Comparison of ENCODE assay signal across 1 cellular context in genomic region chr7:101856488-101857357, GRCh38.
TF ChIP-seq lines count a peak whose summit lies in the region.

No MANE protein-coding gene starts in this region.

TF ChIP-seq in HepG2, 621 proteins besides CTCF, POLR2A, EP300 and RAD21 (continued from another document and continues in another):
- TF ChIP-seq MXD1 (CRISPR knock-in tag; IDR thresholded peaks at IDR 0.05) (0 out of 2 replicates have a peak, but pooled peaks have one; percentile 15), CHD4 (IDR thresholded peaks at IDR 0.05; ENCODE audit: borderline replicate concordance, low read length) (no peak), ZSCAN20 (CRISPR knock-in tag; IDR thresholded peaks at IDR 0.05; ENCODE audit: borderline replicate concordance) (no peak; the same call in 1 of the 2 replicates), ATM (IDR thresholded peaks at IDR 0.05; ENCODE audit: borderline replicate concordance) (no peak), YEATS2 (CRISPR knock-in tag; IDR thresholded peaks at IDR 0.05; ENCODE audit: borderline replicate concordance) (no peak; the same call in 1 of the 2 replicates), ZNF609 (CRISPR knock-in tag; IDR thresholded peaks at IDR 0.05; ENCODE audit: borderline replicate concordance) (peak; percentile 14; the same call in 1 of the 2 replicates), ATF7 (IDR thresholded peaks at IDR 0.05) (no peak), ATF7 (CRISPR knock-in tag; IDR thresholded peaks at IDR 0.05) (no peak), RBAK (CRISPR knock-in tag; IDR thresholded peaks at IDR 0.05) (no peak), ZNF746 (CRISPR knock-in tag; IDR thresholded peaks at IDR 0.05) (peak; percentile 91; the same call in 1 of the 2 replicates), KDM5B (CRISPR knock-in tag; IDR thresholded peaks at IDR 0.05; ENCODE audit: borderline replicate concordance) (no peak), ZNF232 (CRISPR knock-in tag; IDR thresholded peaks at IDR 0.05; ENCODE audit: borderline replicate concordance) (no peak), ZNF124 (CRISPR knock-in tag; IDR thresholded peaks at IDR 0.05) (0 out of 2 replicates have a peak, but pooled peaks have one; percentile 44), ZNF296 (CRISPR knock-in tag; conservative IDR thresholded peaks at IDR 0.05) (no peak), ZKSCAN5 (CRISPR knock-in tag; IDR thresholded peaks at IDR 0.05) (0 out of 2 replicates have a peak, but pooled peaks have one; percentile 19), MEIS2 (CRISPR knock-in tag; IDR thresholded peaks at IDR 0.05) (no peak), SP4 (CRISPR knock-in tag; IDR thresholded peaks at IDR 0.05) (peak; percentile 51; the same call in 1 of the 2 replicates), MXD3 (CRISPR knock-in tag; IDR thresholded peaks at IDR 0.05) (no peak), SOX5 (CRISPR knock-in tag; IDR thresholded peaks at IDR 0.05; ENCODE audit: borderline replicate concordance) (peak; percentile 54; the same call in 1 of the 2 replicates), MIER3 (CRISPR knock-in tag; IDR thresholded peaks at IDR 0.05; ENCODE audit: borderline replicate concordance) (peak; percentile 73; the same call in 1 of the 2 replicates), KAT7 (CRISPR knock-in tag; IDR thresholded peaks at IDR 0.05; ENCODE audit: borderline replicate concordance) (peak; percentile 63; the same call in 1 of the 2 replicates), ZNF276 (CRISPR knock-in tag; IDR thresholded peaks at IDR 0.05; ENCODE audit: low read depth) (no peak), ATF4 (CRISPR knock-in tag; IDR thresholded peaks at IDR 0.05) (0 out of 4 replicates have a peak, but pooled peaks of 1 of the 2 experiments have one; percentile 25), TIGD3 (CRISPR knock-in tag; IDR thresholded peaks at IDR 0.05; ENCODE audit: borderline replicate concordance) (0 out of 2 replicates have a peak, but pooled peaks have one; percentile 44), PRDM15 (CRISPR knock-in tag; IDR thresholded peaks at IDR 0.05) (peak; percentile 75; the same call in 1 of the 2 replicates), AKAP8 (CRISPR knock-in tag; IDR thresholded peaks at IDR 0.05) (peak; percentile 69), TERF1 (CRISPR knock-in tag; IDR thresholded peaks at IDR 0.05) (no peak), ISX (CRISPR knock-in tag; conservative IDR thresholded peaks at IDR 0.05) (no peak), CEBPG (CRISPR knock-in tag; IDR thresholded peaks at IDR 0.05) (no peak), ZNF101 (CRISPR knock-in tag; IDR thresholded peaks at IDR 0.05; ENCODE audit: borderline replicate concordance, low read depth) (no peak), HHEX (CRISPR knock-in tag; IDR thresholded peaks at IDR 0.05) (no peak), PHF5A (CRISPR knock-in tag; IDR thresholded peaks at IDR 0.05; ENCODE audit: low read depth, unreplicated experiment) (no peak), PRDM4 (CRISPR knock-in tag; IDR thresholded peaks at IDR 0.05; ENCODE audit: borderline replicate concordance) (no peak), U2AF1 (optimal IDR thresholded peaks at IDR 0.05; ENCODE audit: low read depth, low read length) (peak; percentile 51), ZNF605 (CRISPR knock-in tag; IDR thresholded peaks at IDR 0.05) (peak; percentile 71; the same call in 1 of the 2 replicates), MTF1 (CRISPR knock-in tag; IDR thresholded peaks at IDR 0.05) (no peak), ZC3H13 (CRISPR knock-in tag; IDR thresholded peaks at IDR 0.05) (no peak), JUN (CRISPR knock-in tag; IDR thresholded peaks at IDR 0.05) (no peak), KLF15 (CRISPR knock-in tag; IDR thresholded peaks at IDR 0.05; ENCODE audit: borderline replicate concordance) (no peak), MNT (IDR thresholded peaks at IDR 0.05) (peak; percentile 52), ZNF567 (CRISPR knock-in tag; IDR thresholded peaks at IDR 0.05; ENCODE audit: borderline replicate concordance) (no peak), ESRRA (CRISPR knock-in tag; IDR thresholded peaks at IDR 0.05; ENCODE audit: low read depth) (no peak), TOPORS (CRISPR knock-in tag; IDR thresholded peaks at IDR 0.05) (no peak)
